9 cellular contexts compared by ENCODE assay signal in genomic region chr2:127408807-127409099, GRCh38. TPM values are rescaled to one million over a fixed set of nuclear protein-coding genes. Genes with fewer than 3 reads are reported as not detected.
A peak's percentile ranks its signal among the peaks of the same experiment; 100 is the strongest.
DNase-seq lines count a peak whose midpoint lies in the region; ATAC-seq and TF ChIP-seq lines count a peak whose summit lies in the region.
"Had no signal": no experiment of that assay in that cellular context is flagged by ENCODE, and none has a peak within 500 bp of the region (broad histone marks: within the 10 kb centered on the region; RNA-seq: fewer than 3 reads in every experiment).

No MANE protein-coding gene starts in this region.

- no peaks in the 10 kb centered on the region for H3K36me3 Mint-ChIP-seq in T-helper 2 cell treated with Interferon-gamma antibody and Interleukin-4, amounts not matched to agents 5 μg/mL and 100 μg/mL, for 36 hours (ENCODE audit: low read depth)
- H3K36me3 Mint-ChIP-seq in activated naive CD8-positive, alpha-beta T cell = peaks cover 4% of the 10 kb centered on the region

- ATAC-seq in left lung = no peak
- no peak for ATAC-seq in HG03025 (IDR thresholded peaks at IDR 0.05; ENCODE audit: low FRiP score, unreplicated experiment)

- peaks cover 3% of the 10 kb centered on the region for H3K9me3 Mint-ChIP-seq in T-helper 2 cell treated with Interferon-gamma antibody and Interleukin-4, amounts not matched to agents 5 μg/mL and 100 μg/mL, for 36 hours
- no peaks in the 10 kb centered on the region for H3K9me3 Mint-ChIP-seq in activated naive CD8-positive, alpha-beta T cell (ENCODE audit: low read depth)

- peak overlapping the region; percentile 61 for H3K27ac Mint-ChIP-seq in T-helper 2 cell treated with Interferon-gamma antibody and Interleukin-4, amounts not matched to agents 5 μg/mL and 100 μg/mL, for 36 hours
- peak overlapping the region; percentile 41 for H3K27ac Mint-ChIP-seq in activated naive CD8-positive, alpha-beta T cell

- no peaks in the 10 kb centered on the region for H3K27me3 ChIP-seq in left lung

- peak overlapping the region; percentile 69 for H3K4me3 Mint-ChIP-seq in T-helper 2 cell treated with Interferon-gamma antibody and Interleukin-4, amounts not matched to agents 5 μg/mL and 100 μg/mL, for 36 hours
- H3K4me3 Mint-ChIP-seq in activated naive CD8-positive, alpha-beta T cell = peak overlapping the region; percentile 51

- DNase-seq in T-helper 2 cell treated with Interferon-gamma antibody and Interleukin-4, amounts not matched to agents 5 μg/mL and 100 μg/mL, for 36 hours (ENCODE audit: low spot score) = no peak
- DNase-seq in T-helper 2 cell = no peak
- no peak for DNase-seq in left lung
- no peak for DNase-seq in DMS153 treated with DMSO at 0.1 percent for 48 hours (lab: John Stamatoyannopoulos, UW; ENCODE audit: unreplicated experiment)
- DNase-seq in glomerular visceral epithelial cell (ENCODE audit: extremely low spot score) = no peak
- DNase-seq: NCI-H1436 had no signal

- intact Hi-C loops in left lung (cut with DNase I) = no loop called here

- H3K27ac ChIP-seq in left lung = peak overlapping the region; percentile 91 to 97
- peak overlapping the region; percentile 90 for H3K27ac ChIP-seq in temporal lobe (ENCODE audit: low read depth, low read length)

- peaks cover 18% of the 10 kb centered on the region for H3K4me1 Mint-ChIP-seq in T-helper 2 cell treated with Interferon-gamma antibody and Interleukin-4, amounts not matched to agents 5 μg/mL and 100 μg/mL, for 36 hours (ENCODE audit: low read depth)
- H3K4me1 Mint-ChIP-seq in activated naive CD8-positive, alpha-beta T cell (ENCODE audit: low read depth) = peaks cover 30% of the 10 kb centered on the region

- H3K9me3 ChIP-seq in left lung = no peaks in the 10 kb centered on the region

- TF ChIP-seq CTCF in left lung (IDR thresholded peaks at IDR 0.05) = no peak

- peaks cover 1% of the 10 kb centered on the region for H3K27me3 Mint-ChIP-seq in T-helper 2 cell treated with Interferon-gamma antibody and Interleukin-4, amounts not matched to agents 5 μg/mL and 100 μg/mL, for 36 hours (ENCODE audit: low read depth)
- H3K27me3 Mint-ChIP-seq in activated naive CD8-positive, alpha-beta T cell = no peaks in the 10 kb centered on the region

- H3K4me3 ChIP-seq in left lung = peak overlapping the region in 1 of 2 donors; percentile 50

- H3K36me3 ChIP-seq in left lung = no peaks in the 10 kb centered on the region

- peaks cover 29 to 60% of the 10 kb centered on the region in 2 donors for H3K4me1 ChIP-seq in left lung

RNA-seq across cellular contexts. Expression of gene PROC, which starts 9.5 kb away (rescaled TPM):
- total RNA-seq in left lung = under 1 TPM in 1 of 2 donors, not detected in 1; 0.50 TPM
- 0.25 TPM for total RNA-seq in temporal lobe

RNA-seq across cellular contexts. Expression of gene MAP3K2, which starts 21.0 kb away (rescaled TPM):
- 10 to 100 TPM; 61.4 to 84.9 TPM for total RNA-seq in left lung
- total RNA-seq in temporal lobe = 37.1 TPM
